ENCODE assay signal across 20 cellular contexts in genomic region chr19:45351401-45351952, GRCh38. TPM values are rescaled to one million over a fixed set of nuclear protein-coding genes. Genes with fewer than 3 reads are reported as not detected.
A peak's percentile ranks its signal among the peaks of the same experiment; 100 is the strongest.
DNase-seq lines count a peak whose midpoint lies in the region; ATAC-seq, FAIRE-seq and TF ChIP-seq lines count a peak whose summit lies in the region.
"Had no signal": no experiment of that assay in that cellular context is flagged by ENCODE, and none has a peak within 500 bp of the region (broad histone marks: within the 10 kb centered on the region; RNA-seq: fewer than 3 reads in every experiment).

No MANE protein-coding gene starts in this region.

- H3K4me3 ChIP-seq in HEK293 (ENCODE audit: low read depth, low read length), result no peak overlapping the region
- H3K4me3 ChIP-seq in RWPE2 (ENCODE audit: severe bottlenecking), result no peak overlapping the region

- CTCF ChIA-PET in HEK293 (lab: Yijun Ruan, JAX), result interaction anchor here (0.6 to 1.0 kb wide), 3 partner anchors 10 to 151 kb away, joined by 3 to 5 read pairs (median 3); no protein-coding TSS in a partner anchor

- POLR2A ChIA-PET in HEK293 (lab: Yijun Ruan, JAX), result interaction anchor here (0.6 to 1.1 kb wide), 2 partner anchors 13 to 152 kb away, joined by 3 read pairs; no protein-coding TSS in a partner anchor

- ATAC-seq in RWPE2 (ENCODE audit: low read depth) (0 out of 3 replicates have a peak, but pooled peaks have one; percentile 8), esophagus mucosa (peak; percentile 10), HG03139 (IDR thresholded peaks at IDR 0.05; ENCODE audit: unreplicated experiment) (no peak)

- H3K4me3 Mint-ChIP-seq in activated T-helper 2 cell treated with anti-CD3 and anti-CD28 coated beads, Interferon-gamma antibody, Interleukin-2, Interleukin-4, amounts not matched to agents 10 μg/mL and 5 μg/mL and 100 μg/mL, durations not matched to agents 14 hours and 24 hours and 36 hours (ENCODE audit: low read depth), result no peak overlapping the region
- H3K4me3 Mint-ChIP-seq: CD4-positive, alpha-beta T cell; HFFc6 had no signal

- H3K36me3 ChIP-seq in HEK293 (ENCODE audit: control insufficient read depth in 2 of 2, insufficient read depth in 1 of 2, low read length in 2 of 2) (peaks cover 17 to 88% of the 10 kb centered on the region in 2 experiments), RWPE2 (ENCODE audit: low read depth) (peaks cover 64% of the 10 kb centered on the region)

- no peak for FAIRE-seq in D721Med (lab: Jason Lieb, UNC)
- FAIRE-seq in H54 (lab: Jason Lieb, UNC), result no peak
- FAIRE-seq: A204.1, HTR-8/SVneo had no signal

- TF ChIP-seq CTCF in D721Med (IDR thresholded peaks at IDR 0.05; ENCODE audit: insufficient read depth, missing control alignments) (no peak), HEK293 (tag by site-specific recombination; IDR thresholded peaks at IDR 0.05) (no peak), RWPE2 (IDR thresholded peaks at IDR 0.05; ENCODE audit: poor library complexity, severe bottlenecking) (no peak)

- H3K9me3 ChIP-seq in HEK293 (ENCODE audit: control insufficient read depth, insufficient read depth, low read depth, low read length) (no peaks in the 10 kb centered on the region), RWPE2 (ENCODE audit: severe bottlenecking) (no peaks in the 10 kb centered on the region)

- intact Hi-C loops in activated T-helper 2 cell treated with anti-CD3 and anti-CD28 coated beads, Interferon-gamma antibody, Interleukin-2, Interleukin-4, amounts not matched to agents 10 μg/mL and 5 μg/mL and 100 μg/mL, durations not matched to agents 14 hours and 24 hours and 36 hours (cut with micrococcal nuclease), result no loop called here

- H3K4me1 ChIP-seq in HEK293 (ENCODE audit: control insufficient read depth, insufficient read depth, low read length) (no peaks in the 10 kb centered on the region), RWPE2 (ENCODE audit: insufficient read depth, poor library complexity, severe bottlenecking) (no peaks in the 10 kb centered on the region)

- no peaks in the 10 kb centered on the region for H3K27me3 Mint-ChIP-seq in activated T-helper 2 cell treated with anti-CD3 and anti-CD28 coated beads, Interferon-gamma antibody, Interleukin-2, Interleukin-4, amounts not matched to agents 10 μg/mL and 5 μg/mL and 100 μg/mL, durations not matched to agents 14 hours and 24 hours and 36 hours (ENCODE audit: low read depth)
- H3K27me3 Mint-ChIP-seq: CD4-positive, alpha-beta T cell had no signal

- H3K27ac Mint-ChIP-seq in activated T-helper 2 cell treated with anti-CD3 and anti-CD28 coated beads, Interferon-gamma antibody, Interleukin-2, Interleukin-4, amounts not matched to agents 10 μg/mL and 5 μg/mL and 100 μg/mL, durations not matched to agents 14 hours and 24 hours and 36 hours, result no peak overlapping the region
- H3K27ac Mint-ChIP-seq: CD4-positive, alpha-beta T cell; HFFc6; IgD-negative memory B cell had no signal

- H3K36me3 Mint-ChIP-seq in activated T-helper 2 cell treated with anti-CD3 and anti-CD28 coated beads, Interferon-gamma antibody, Interleukin-2, Interleukin-4, amounts not matched to agents 10 μg/mL and 5 μg/mL and 100 μg/mL, durations not matched to agents 14 hours and 24 hours and 36 hours (ENCODE audit: low read depth), result peaks cover 22% of the 10 kb centered on the region

- TF ChIP-seq POLR2A in H54 (IDR thresholded peaks at IDR 0.05; ENCODE audit: low read depth, low read length), result no peak

- H3K27me3 ChIP-seq in RWPE2 (ENCODE audit: insufficient read depth, poor library complexity, severe bottlenecking), result no peaks in the 10 kb centered on the region

- peak; percentile 12 for DNase-seq in D721Med (ENCODE audit: insufficient read length, low spot score)
- peak; percentile 65 for DNase-seq in RWPE2 (ENCODE audit: low spot score)
- DNase-seq in HuH-7.5 (ENCODE audit: low spot score), result no peak
- no peak for DNase-seq in H54 (ENCODE audit: insufficient read length, low spot score)
- no peak for DNase-seq in activated T-helper 2 cell treated with anti-CD3 and anti-CD28 coated beads, Interferon-gamma antibody, Interleukin-2, Interleukin-4, amounts not matched to agents 10 μg/mL and 5 μg/mL and 100 μg/mL, durations not matched to agents 14 hours and 24 hours and 36 hours (ENCODE audit: low spot score)
- DNase-seq: AML-193; CD4-positive, alpha-beta T cell; DMS79 treated with DMSO at 0.1 percent for 48 hours; GF-D8; GOT3; HCEC 1CT; HFFc6; KBM-7 had no signal

- H3K4me1 Mint-ChIP-seq in activated T-helper 2 cell treated with anti-CD3 and anti-CD28 coated beads, Interferon-gamma antibody, Interleukin-2, Interleukin-4, amounts not matched to agents 10 μg/mL and 5 μg/mL and 100 μg/mL, durations not matched to agents 14 hours and 24 hours and 36 hours (ENCODE audit: low read depth), result no peaks in the 10 kb centered on the region

- H3K27ac ChIP-seq in HEK293 (ENCODE audit: extremely low read depth, low read depth, low read length), result no peak overlapping the region
- no peak overlapping the region for H3K27ac ChIP-seq in RWPE2 (ENCODE audit: poor library complexity, severe bottlenecking)
- H3K27ac ChIP-seq: C4-2B had no signal

- H3K9me3 Mint-ChIP-seq in activated T-helper 2 cell treated with anti-CD3 and anti-CD28 coated beads, Interferon-gamma antibody, Interleukin-2, Interleukin-4, amounts not matched to agents 10 μg/mL and 5 μg/mL and 100 μg/mL, durations not matched to agents 14 hours and 24 hours and 36 hours, result no peaks in the 10 kb centered on the region
- H3K9me3 Mint-ChIP-seq: CD4-positive, alpha-beta T cell; HFFc6; IgD-negative memory B cell had no signal

TF ChIP-seq in HEK293, 187 proteins besides CTCF, POLR2A, EP300 and RAD21:
- TF ChIP-seq ZNF37A (tag by site-specific recombination; IDR thresholded peaks at IDR 0.05), result no peak
- peak; percentile 75; the same call in 1 of the 2 replicates for TF ChIP-seq ZNF394 (tag by site-specific recombination; IDR thresholded peaks at IDR 0.05; ENCODE audit: borderline replicate concordance)

RNA-seq across cellular contexts. Expression of gene KLC3, which starts 10.9 kb away (rescaled TPM):
- 17.5 TPM for total RNA-seq in esophagus mucosa
- 0.18 TPM in 1 of 2 replicates, not detected in the other for total RNA-seq in activated T-helper 2 cell treated with anti-CD3 and anti-CD28 coated beads, Interferon-gamma antibody, Interleukin-2, Interleukin-4, amounts not matched to agents 10 μg/mL and 5 μg/mL and 100 μg/mL, durations not matched to agents 14 hours and 24 hours and 36 hours
- total RNA-seq: CD4-positive, alpha-beta T cell; HFFc6 had no signal

RNA-seq across cellular contexts. Expression of gene ERCC2, which starts 18.9 kb away (rescaled TPM):
- 10.6 TPM for total RNA-seq in esophagus mucosa
- 32.6 and 34.5 TPM in 2 replicates for total RNA-seq in activated T-helper 2 cell treated with anti-CD3 and anti-CD28 coated beads, Interferon-gamma antibody, Interleukin-2, Interleukin-4, amounts not matched to agents 10 μg/mL and 5 μg/mL and 100 μg/mL, durations not matched to agents 14 hours and 24 hours and 36 hours

RNA-seq across cellular contexts. Expression of gene CKM, which starts 28.8 kb away (rescaled TPM):
- 0.96 TPM for total RNA-seq in esophagus mucosa
- total RNA-seq in activated T-helper 2 cell treated with anti-CD3 and anti-CD28 coated beads, Interferon-gamma antibody, Interleukin-2, Interleukin-4, amounts not matched to agents 10 μg/mL and 5 μg/mL and 100 μg/mL, durations not matched to agents 14 hours and 24 hours and 36 hours, result not detected in 2 replicates
- total RNA-seq: CD4-positive, alpha-beta T cell; HFFc6 had no signal

RNA-seq across cellular contexts. Expression of gene PPP1R13L, which starts 53.4 kb away (rescaled TPM):
- total RNA-seq in esophagus mucosa, result 186 TPM
- 12.8 and 16.6 TPM in 2 replicates for total RNA-seq in activated T-helper 2 cell treated with anti-CD3 and anti-CD28 coated beads, Interferon-gamma antibody, Interleukin-2, Interleukin-4, amounts not matched to agents 10 μg/mL and 5 μg/mL and 100 μg/mL, durations not matched to agents 14 hours and 24 hours and 36 hours

RNA-seq across cellular contexts. Expression of gene POLR1G, which starts 55.0 kb away (rescaled TPM):
- total RNA-seq in esophagus mucosa, result 6.5 TPM
- total RNA-seq in activated T-helper 2 cell treated with anti-CD3 and anti-CD28 coated beads, Interferon-gamma antibody, Interleukin-2, Interleukin-4, amounts not matched to agents 10 μg/mL and 5 μg/mL and 100 μg/mL, durations not matched to agents 14 hours and 24 hours and 36 hours, result 16.1 and 16.7 TPM in 2 replicates

Comparison
In these comparisons a context has a peak if more than half of its experiments do, and no peak if none do; other contexts are left out.
1. DNase-seq: peak in D721Med (single experiment) and RWPE2 (single experiment); none in HuH-7.5 (single experiment), H54 (single experiment) and activated T-helper 2 cell treated with anti-CD3 and anti-CD28 coated beads, Interferon-gamma antibody, Interleukin-2, Interleukin-4, amounts not matched to agents 10 μg/mL and 5 μg/mL and 100 μg/mL, durations not matched to agents 14 hours and 24 hours and 36 hours (single experiment).
2. RNA of gene KLC3, which starts 10.9 kb away (total RNA-seq): 17.5 TPM in esophagus mucosa (single experiment); 0.18 TPM in activated T-helper 2 cell treated with anti-CD3 and anti-CD28 coated beads, Interferon-gamma antibody, Interleukin-2, Interleukin-4, amounts not matched to agents 10 μg/mL and 5 μg/mL and 100 μg/mL, durations not matched to agents 14 hours and 24 hours and 36 hours; every median in the first group is over 10 times any median in the second.